ENCODE assay signal across 11 cellular contexts in the genomic region with DNA sequence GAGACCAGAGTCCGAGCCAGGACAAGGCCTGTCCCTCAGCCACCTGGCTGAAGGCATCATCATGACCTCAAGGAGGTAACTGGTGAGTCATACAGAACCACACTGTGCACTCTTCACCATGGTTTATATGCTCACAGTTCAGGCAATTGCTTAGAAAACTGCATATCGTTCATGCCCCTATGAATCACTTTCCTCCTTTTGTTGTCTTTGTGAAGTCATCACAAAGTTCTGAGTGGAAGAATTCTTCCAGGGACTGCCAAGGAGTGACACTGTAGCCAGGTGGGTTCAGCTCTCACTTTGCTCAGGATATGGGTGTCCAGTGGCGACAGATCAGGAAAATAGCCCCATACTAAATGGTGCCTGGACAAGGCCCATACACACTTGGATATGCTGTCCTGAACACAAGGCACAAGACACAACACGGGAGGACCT.
DNase-seq lines count a peak whose midpoint lies in the region; ATAC-seq and TF ChIP-seq lines count a peak whose summit lies in the region.
"Had no signal": no experiment of that assay in that cellular context is flagged by ENCODE, and none has a peak within 500 bp of the region (broad histone marks: within the 10 kb centered on the region; RNA-seq: fewer than 3 reads in every experiment).

No MANE protein-coding gene starts in this region.

- peaks cover 14% of the 10 kb centered on the region for H3K4me1 Mint-ChIP-seq in activated naive CD8-positive, alpha-beta T cell treated with anti-CD3 and anti-CD28 coated beads, Interleukin-2, amount 50 U/mL, for 24 hours

- peak overlapping the region; percentile 34 for H3K27ac Mint-ChIP-seq in activated naive CD8-positive, alpha-beta T cell treated with anti-CD3 and anti-CD28 coated beads, Interleukin-2, amount 50 U/mL, for 24 hours
- H3K27ac Mint-ChIP-seq: WTC11 had no signal

- in situ Hi-C loops in KBM-7 (cut with MboI; ENCODE audit: low pct_unique_long_range_greater_than_20kb, low sequenced_read_pairs) = no loop called here

- H3K4me3 Mint-ChIP-seq in activated naive CD8-positive, alpha-beta T cell treated with anti-CD3 and anti-CD28 coated beads, Interleukin-2, amount 50 U/mL, for 24 hours = no peak overlapping the region
- H3K4me3 Mint-ChIP-seq: WTC11 had no signal

- H3K4me3 ChIP-seq in heart right ventricle (no peak overlapping the region), left ventricle myocardium inferior (no peak overlapping the region)

- TF ChIP-seq CTCF in heart right ventricle (IDR thresholded peaks at IDR 0.05) (no peak), left ventricle myocardium inferior (IDR thresholded peaks at IDR 0.05; ENCODE audit: borderline replicate concordance) (no peak)

- H3K27me3 Mint-ChIP-seq in activated naive CD8-positive, alpha-beta T cell treated with anti-CD3 and anti-CD28 coated beads, Interleukin-2, amount 50 U/mL, for 24 hours = no peaks in the 10 kb centered on the region

- H3K27ac ChIP-seq in heart right ventricle (peak overlapping the region in 6 of 10 donors; percentile 26 to 69 (median 40)), left ventricle myocardium inferior (replicated peaks) (peak overlapping the region; percentile 75)

- WGBS in heart right ventricle, 2 donors = 64 to 65% methylated on average over 4 of the region's 4 CpGs

- H3K27me3 ChIP-seq in heart right ventricle = no peaks in the 10 kb centered on the region
- H3K27me3 ChIP-seq in left ventricle myocardium inferior (ENCODE audit: low read depth) = no peaks in the 10 kb centered on the region

- peaks cover 3% of the 10 kb centered on the region for H3K36me3 Mint-ChIP-seq in activated naive CD8-positive, alpha-beta T cell treated with anti-CD3 and anti-CD28 coated beads, Interleukin-2, amount 50 U/mL, for 24 hours (ENCODE audit: low read depth)

- H3K9me3 ChIP-seq in heart right ventricle (no peaks in the 10 kb centered on the region), left ventricle myocardium inferior (replicated peaks) (no peaks in the 10 kb centered on the region)

- no peak for DNase-seq in heart right ventricle
- no peak for DNase-seq in Right ventricle myocardium superior
- DNase-seq in activated naive CD8-positive, alpha-beta T cell treated with anti-CD3 and anti-CD28 coated beads, Interleukin-2, amount 50 U/mL, for 24 hours = no peak
- DNase-seq in left ventricle myocardium inferior = no peak
- no peak for DNase-seq in OCI-M2 (lab: John Stamatoyannopoulos, UW; ENCODE audit: unreplicated experiment)
- DNase-seq in stimulated activated CD4-positive, alpha-beta T cell treated with anti-CD3 and anti-CD28 coated beads, Interleukin-4, amount 100 ng/mL, for 24 hours = no peak
- no peak for DNase-seq in KBM-7
- DNase-seq: NCI-H2227 treated with DMSO at 0.1 percent for 48 hours, nucleus accumbens had no signal

- ATAC-seq in heart right ventricle = peak in 4 of 8 donors; percentile 8 to 36 (median 22)
- no peak for ATAC-seq in Right ventricle myocardium superior (ENCODE audit: poor library complexity)
- ATAC-seq in activated naive CD8-positive, alpha-beta T cell treated with anti-CD3 and anti-CD28 coated beads, Interleukin-2, amount 50 U/mL, for 24 hours = peak; percentile 89
- ATAC-seq in HG02981 (IDR thresholded peaks at IDR 0.05; ENCODE audit: unreplicated experiment) = no peak
- ATAC-seq: WTC11 had no signal

- intact Hi-C loops in heart right ventricle (cut with DNase I) (no loop called here), Right ventricle myocardium superior (cut with DNase I) (no loop called here), left ventricle myocardium inferior (cut with micrococcal nuclease) (no loop called here)

- no peaks in the 10 kb centered on the region for H3K36me3 ChIP-seq in heart right ventricle
- no peaks in the 10 kb centered on the region for H3K36me3 ChIP-seq in left ventricle myocardium inferior

- no peaks in the 10 kb centered on the region for H3K9me3 Mint-ChIP-seq in activated naive CD8-positive, alpha-beta T cell treated with anti-CD3 and anti-CD28 coated beads, Interleukin-2, amount 50 U/mL, for 24 hours

- peaks cover 0 to 51% (median 27%) of the 10 kb centered on the region in 9 donors for H3K4me1 ChIP-seq in heart right ventricle
- peaks cover 52% of the 10 kb centered on the region for H3K4me1 ChIP-seq in left ventricle myocardium inferior
